ENCODE assay signal across 14 cellular contexts in genomic region chr2:176083796-176084261, GRCh38. TPM values are rescaled to one million over a fixed set of nuclear protein-coding genes. Genes with fewer than 3 reads are reported as not detected.
DNase-seq lines count a peak whose midpoint lies in the region; ATAC-seq and TF ChIP-seq lines count a peak whose summit lies in the region.
"Had no signal": no experiment of that assay in that cellular context is flagged by ENCODE, and none has a peak within 500 bp of the region (broad histone marks: within the 10 kb centered on the region; RNA-seq: fewer than 3 reads in every experiment).

Gene EVX2 (minus strand): TSS chr2:176083962. CDS start chr2:176083776, 186 bp downstream.

- H3K9me3 ChIP-seq in BE2C, result no peaks in the 10 kb centered on the region; the same call in 1 of the 2 replicates
- H3K9me3 ChIP-seq in ES-I3 (ENCODE audit: control insufficient read depth, insufficient read depth, low read length), result no peaks in the 10 kb centered on the region
- H3K9me3 ChIP-seq in MG63, result peaks cover 11% of the 10 kb centered on the region

- H3K36me3 ChIP-seq in BE2C (no peaks in the 10 kb centered on the region), ES-I3 (ENCODE audit: insufficient read depth, low read length) (no peaks in the 10 kb centered on the region), MG63 (no peaks in the 10 kb centered on the region)

- H3K27me3 ChIP-seq in BE2C (peaks cover 92% of the 10 kb centered on the region), MG63 (peaks cover 69% of the 10 kb centered on the region)

- peaks cover 4% of the 10 kb centered on the region for H3K36me3 Mint-ChIP-seq in activated T-helper 2 cell treated with anti-CD3 and anti-CD28 coated beads, Interferon-gamma antibody, Interleukin-2, Interleukin-4, amounts not matched to agents 10 μg/mL and 5 μg/mL and 100 μg/mL, durations not matched to agents 14 hours and 24 hours and 36 hours (ENCODE audit: low read depth)
- H3K36me3 Mint-ChIP-seq in nephron (ENCODE audit: low read depth), result no peaks in the 10 kb centered on the region

- H3K9me3 Mint-ChIP-seq in activated T-helper 2 cell treated with anti-CD3 and anti-CD28 coated beads, Interferon-gamma antibody, Interleukin-2, Interleukin-4, amounts not matched to agents 10 μg/mL and 5 μg/mL and 100 μg/mL, durations not matched to agents 14 hours and 24 hours and 36 hours, result peaks cover 3% of the 10 kb centered on the region
- peaks cover 6% of the 10 kb centered on the region for H3K9me3 Mint-ChIP-seq in nephron

- peak within 1 kb of the TSS; percentile 33 for H3K27ac Mint-ChIP-seq in activated T-helper 2 cell treated with anti-CD3 and anti-CD28 coated beads, Interferon-gamma antibody, Interleukin-2, Interleukin-4, amounts not matched to agents 10 μg/mL and 5 μg/mL and 100 μg/mL, durations not matched to agents 14 hours and 24 hours and 36 hours
- H3K27ac Mint-ChIP-seq in nephron, result no peak within 1 kb of the TSS

- H3K4me3 Mint-ChIP-seq in activated T-helper 2 cell treated with anti-CD3 and anti-CD28 coated beads, Interferon-gamma antibody, Interleukin-2, Interleukin-4, amounts not matched to agents 10 μg/mL and 5 μg/mL and 100 μg/mL, durations not matched to agents 14 hours and 24 hours and 36 hours (ENCODE audit: low read depth), result no peak within 1 kb of the TSS
- H3K4me3 Mint-ChIP-seq in nephron, result peak within 1 kb of the TSS in 2 of 3 experiments; percentile 50

- H3K9ac ChIP-seq in ES-I3 (ENCODE audit: low read depth, low read length), result peak within 1 kb of the TSS; percentile 24; the same call in 1 of the 2 replicates

- DNase-seq in BE2C, result no peak
- DNase-seq in activated T-helper 2 cell treated with anti-CD3 and anti-CD28 coated beads, Interferon-gamma antibody, Interleukin-2, Interleukin-4, amounts not matched to agents 10 μg/mL and 5 μg/mL and 100 μg/mL, durations not matched to agents 14 hours and 24 hours and 36 hours (ENCODE audit: low spot score), result no peak
- DNase-seq in NCI-H1436 (lab: John Stamatoyannopoulos, UW), result no peak
- no peak for DNase-seq in stimulated activated CD4-positive, alpha-beta T cell treated with anti-CD3 and anti-CD28 coated beads, Interleukin-1b, Interleukin-23, amount 100 ng/mL, for 48 hours
- DNase-seq in MG63, result no peak
- DNase-seq: MM.1S; PC-9; posterior cingulate gyrus; stimulated activated CD4-positive, alpha-beta T cell treated with anti-CD3 and anti-CD28 coated beads, Interleukin-4, amount 100 ng/mL, for 1 hour; stimulated activated naive CD4-positive, alpha-beta T cell treated with Interleukin-2 at 50 U/mL for 16 hours had no signal

- TF ChIP-seq CTCF in BE2C (IDR thresholded peaks at IDR 0.05; ENCODE audit: low read depth, low read length) (no peak), nephron (IDR thresholded peaks at IDR 0.05; ENCODE audit: unreplicated experiment in 3 of 3) (no peak)

- peaks cover 73% of the 10 kb centered on the region for H3K27me3 Mint-ChIP-seq in activated T-helper 2 cell treated with anti-CD3 and anti-CD28 coated beads, Interferon-gamma antibody, Interleukin-2, Interleukin-4, amounts not matched to agents 10 μg/mL and 5 μg/mL and 100 μg/mL, durations not matched to agents 14 hours and 24 hours and 36 hours (ENCODE audit: low read depth)
- H3K27me3 Mint-ChIP-seq in nephron (ENCODE audit: low read depth), result peaks cover 100% of the 10 kb centered on the region

- no peak for ATAC-seq in GM21515 (IDR thresholded peaks at IDR 0.05; ENCODE audit: unreplicated experiment)

- H3K4me1 Mint-ChIP-seq in activated T-helper 2 cell treated with anti-CD3 and anti-CD28 coated beads, Interferon-gamma antibody, Interleukin-2, Interleukin-4, amounts not matched to agents 10 μg/mL and 5 μg/mL and 100 μg/mL, durations not matched to agents 14 hours and 24 hours and 36 hours (ENCODE audit: low read depth), result peaks cover 8% of the 10 kb centered on the region
- peaks cover 45% of the 10 kb centered on the region for H3K4me1 Mint-ChIP-seq in nephron

- peak within 1 kb of the TSS; percentile 6; the same call in 1 of the 2 replicates for H3K4me3 ChIP-seq in BE2C (ENCODE audit: low read depth, low read length)
- no peak within 1 kb of the TSS for H3K4me3 ChIP-seq in MG63
- H3K4me3 ChIP-seq: PC-9 had no signal

- intact Hi-C loops in activated T-helper 2 cell treated with anti-CD3 and anti-CD28 coated beads, Interferon-gamma antibody, Interleukin-2, Interleukin-4, amounts not matched to agents 10 μg/mL and 5 μg/mL and 100 μg/mL, durations not matched to agents 14 hours and 24 hours and 36 hours (cut with micrococcal nuclease), result loop anchor here (2.0 kb wide), 1 partner anchor 13 kb away; no protein-coding TSS in a partner anchor

- H3K4me1 ChIP-seq in BE2C, result no peaks in the 10 kb centered on the region
- H3K4me1 ChIP-seq in ES-I3 (ENCODE audit: insufficient read depth, low read length), result no peaks in the 10 kb centered on the region

RNA-seq across cellular contexts. Expression of gene EVX2, which starts in this region (rescaled TPM):
- 0.11 TPM for polyA plus RNA-seq in BE2C (2012; ENCODE audit: insufficient read depth, insufficient read length, low read depth)
- not detected in 2 replicates for total RNA-seq in activated T-helper 2 cell treated with anti-CD3 and anti-CD28 coated beads, Interferon-gamma antibody, Interleukin-2, Interleukin-4, amounts not matched to agents 10 μg/mL and 5 μg/mL and 100 μg/mL, durations not matched to agents 14 hours and 24 hours and 36 hours
- total RNA-seq in MG63 (2014; rRNA removed; shearing (Covaris generic); ENCODE audit: low replicate concordance), result not detected in 2 replicates
- total RNA-seq: liver, PC-9 had no signal
- polyA plus RNA-seq: liver had no signal
